ENCODE assay signal across 8 cellular contexts in the genomic region with DNA sequence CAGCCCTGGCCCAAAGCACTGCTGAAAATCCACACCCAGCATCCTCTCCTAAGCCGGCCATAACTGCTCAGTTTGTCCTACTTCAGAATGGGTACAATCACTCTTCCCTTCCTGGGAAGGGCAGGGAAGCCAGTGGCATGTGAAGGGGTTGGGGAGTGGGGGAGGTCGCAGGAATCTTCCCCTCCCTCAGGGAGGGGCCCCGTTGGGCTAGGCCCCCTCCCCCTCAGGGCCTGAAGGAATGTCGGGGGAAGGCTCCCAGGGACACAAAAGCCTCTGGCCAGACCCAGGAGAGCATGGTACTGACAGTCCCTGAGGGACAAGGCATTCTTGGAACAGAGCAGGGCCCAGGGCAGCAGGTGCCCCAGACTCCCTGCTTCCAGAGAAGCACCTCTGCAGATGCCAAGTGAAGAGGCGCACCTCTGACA. TPM values are rescaled to one million over a fixed set of nuclear protein-coding genes. Genes with fewer than 3 reads are reported as not detected.
DNase-seq lines count a peak whose midpoint lies in the region; ATAC-seq and TF ChIP-seq lines count a peak whose summit lies in the region.

No MANE protein-coding gene starts in this region.

- 22 to 38% methylated on average over 5 of the region's 5 CpGs for WGBS in lung, 2 donors

- ATAC-seq in Right ventricle myocardium inferior (no peak), lung (ENCODE audit: insufficient read depth, low FRiP score) (no peak), HG03439 (IDR thresholded peaks at IDR 0.05; ENCODE audit: unreplicated experiment) (no peak), GM18861 (IDR thresholded peaks at IDR 0.05; ENCODE audit: unreplicated experiment) (no peak)

- intact Hi-C loops in Right ventricle myocardium inferior (cut with DNase I) (loop anchor here (5.0 kb wide), 1 partner anchor 64 kb away; a partner anchor contains a TSS), MCF 10A (cut with micrococcal nuclease) (no loop called here), vagina (cut with DNase I) (loop anchor here (10.0 kb wide), 1 partner anchor 88 kb away; a partner anchor contains a TSS)

- no peak for TF ChIP-seq CTCF in right atrium auricular region (IDR thresholded peaks at IDR 0.05)
- TF ChIP-seq CTCF in MCF 10A (IDR thresholded peaks at IDR 0.05; ENCODE audit: unreplicated experiment) = no peak
- no peak for TF ChIP-seq CTCF in lung (IDR thresholded peaks at IDR 0.05; ENCODE audit: control extremely low read depth, extremely low read depth)
- TF ChIP-seq CTCF in vagina (IDR thresholded peaks at IDR 0.05) = no peak

- peak overlapping the region; percentile 84 for H3K27ac Mint-ChIP-seq in MCF 10A (ENCODE audit: low read depth, unreplicated experiment)

- peaks cover 40% of the 10 kb centered on the region for H3K4me1 Mint-ChIP-seq in MCF 10A (ENCODE audit: insufficient read depth, unreplicated experiment)

- peaks cover 0 to 30% of the 10 kb centered on the region in 2 donors for H3K4me1 ChIP-seq in right atrium auricular region
- H3K4me1 ChIP-seq in lung (ENCODE audit: control insufficient read depth in 2 of 2, insufficient read depth in 2 of 2, low read length in 2 of 2) = peaks cover 4 to 10% of the 10 kb centered on the region in 2 donors
- H3K4me1 ChIP-seq in vagina = peaks cover 33% of the 10 kb centered on the region

- DNase-seq in right atrium auricular region (ENCODE audit: low spot score) (no peak), Right ventricle myocardium inferior (ENCODE audit: missing footprints) (no peak), MCF 10A (ENCODE audit: unreplicated experiment) (peak; percentile 30), lung (ENCODE audit: low spot score) (peak; percentile 38), vagina (ENCODE audit: extremely low spot score in 2 of 2) (no peak), NCI-H1048 (lab: John Stamatoyannopoulos, UW) (no peak)

- H3K27me3 ChIP-seq in right atrium auricular region = no peaks in the 10 kb centered on the region
- H3K27me3 ChIP-seq in lung (ENCODE audit: control insufficient read depth, insufficient read depth) = no peaks in the 10 kb centered on the region
- no peaks in the 10 kb centered on the region for H3K27me3 ChIP-seq in vagina

- BruUV-seq in MCF 10A (replicated peaks; lab: Mats Ljungman, UMichigan) = no TSS peak

- no peaks in the 10 kb centered on the region for H3K27me3 Mint-ChIP-seq in MCF 10A (ENCODE audit: insufficient read depth, unreplicated experiment)

- POLR2A ChIA-PET in MCF 10A (lab: Yijun Ruan, JAX) = interaction anchor here (0.7 to 4.9 kb wide), 5 partner anchors 8 to 132 kb away, joined by 3 to 69 read pairs (median 12); a partner anchor contains a TSS

- H3K9me3 ChIP-seq in right atrium auricular region = no peaks in the 10 kb centered on the region
- H3K9me3 ChIP-seq in lung (ENCODE audit: control insufficient read depth in 2 of 2, insufficient read depth in 1 of 2, low read length in 1 of 2) = no peaks in the 10 kb centered on the region
- no peaks in the 10 kb centered on the region for H3K9me3 ChIP-seq in vagina

- CTCF ChIA-PET in MCF 10A (lab: Yijun Ruan, JAX) = interaction anchor here (0.6 to 1.3 kb wide), 4 partner anchors 8 to 603 kb away, joined by 3 to 5 read pairs (median 3); a partner anchor contains a TSS

- H3K36me3 Mint-ChIP-seq in MCF 10A (ENCODE audit: insufficient read depth, unreplicated experiment) = peaks cover 30% of the 10 kb centered on the region

- no peaks in the 10 kb centered on the region for H3K9me3 Mint-ChIP-seq in MCF 10A (ENCODE audit: unreplicated experiment)

- TF ChIP-seq POLR2A in vagina (IDR thresholded peaks at IDR 0.05) = no peak

- peak overlapping the region; percentile 88 to 89 for H3K4me3 ChIP-seq in right atrium auricular region
- peak overlapping the region; percentile 88 for H3K4me3 ChIP-seq in lung
- H3K4me3 ChIP-seq in vagina = peak overlapping the region; percentile 85 to 97

- H3K27ac ChIP-seq in right atrium auricular region = peak overlapping the region; percentile 92 to 93
- H3K27ac ChIP-seq in lung (ENCODE audit: low read depth in 1 of 2, low read length in 1 of 2) = peak overlapping the region in 1 of 2 donors; percentile 98
- peak overlapping the region; percentile 92 for H3K27ac ChIP-seq in vagina

- H3K36me3 ChIP-seq in right atrium auricular region (peaks cover 37% of the 10 kb centered on the region), lung (ENCODE audit: control insufficient read depth in 2 of 2, insufficient read depth in 2 of 2, low read length in 2 of 2) (peaks cover 11 to 31% of the 10 kb centered on the region in 2 donors), vagina (peaks cover 0 to 38% of the 10 kb centered on the region in 2 donors)

- H3K4me3 Mint-ChIP-seq in MCF 10A (ENCODE audit: unreplicated experiment) = peak overlapping the region; percentile 87

RNA-seq across cellular contexts. Expression of a gene that starts 1.2 kb away (rescaled TPM):
- total RNA-seq in right atrium auricular region (10 to 100 TPM; 24.3 to 41.4 TPM), Right ventricle myocardium inferior (34.4 TPM), MCF 10A (2022) (86.0 and 99.9 TPM in 2 replicates), lung (100 to 1,000 TPM in 1 of 2 donors, 10 to 100 TPM in 1; 41.2 to 126 TPM), vagina (62.1 TPM)
- 100 to 1,000 TPM in 1 of 2 donors, 10 to 100 TPM in 1; 79.1 to 174 TPM for polyA plus RNA-seq in lung

RNA-seq across cellular contexts. Expression of a gene that starts 7.8 kb away (rescaled TPM):
- total RNA-seq in right atrium auricular region (1 to 10 TPM in 1 of 2 donors, under 1 TPM in 1; 0.63 to 2.5 TPM), Right ventricle myocardium inferior (1.6 TPM), MCF 10A (2022) (123 and 204 TPM in 2 replicates), lung (1 to 10 TPM; 4.8 to 6.1 TPM), vagina (11.0 TPM)
- 1 to 10 TPM; 3.6 to 5.6 TPM for polyA plus RNA-seq in lung

RNA-seq across cellular contexts. Expression of a gene that starts 23.0 kb away (rescaled TPM):
- total RNA-seq in right atrium auricular region (10 to 100 TPM; 18.8 to 21.3 TPM), Right ventricle myocardium inferior (18.0 TPM), MCF 10A (2022) (52.0 and 61.6 TPM in 2 replicates), lung (10 to 100 TPM; 35.5 to 44.4 TPM), vagina (33.6 TPM)
- 10 to 100 TPM; 35.9 to 45.1 TPM for polyA plus RNA-seq in lung

RNA-seq across cellular contexts. Expression of a gene that starts 23.1 kb away (rescaled TPM):
- total RNA-seq in right atrium auricular region (10 to 100 TPM; 17.5 to 22.8 TPM), Right ventricle myocardium inferior (22.5 TPM), MCF 10A (2022) (65.3 and 67.4 TPM in 2 replicates), lung (10 to 100 TPM; 48.5 to 71.5 TPM), vagina (42.5 TPM)
- 10 to 100 TPM; 15.2 to 31.8 TPM for polyA plus RNA-seq in lung

RNA-seq across cellular contexts. Expression of a gene that starts 29.0 kb away (rescaled TPM):
- total RNA-seq in right atrium auricular region (under 1 TPM in 1 of 2 donors, not detected in 1; 0.39 TPM), Right ventricle myocardium inferior (0.73 TPM), MCF 10A (2022) (not detected in 2 replicates), lung (under 1 TPM; 0.63 to 0.67 TPM), vagina (not detected)
- under 1 TPM; 0.12 to 0.23 TPM for polyA plus RNA-seq in lung

Comparison
In these comparisons a context has a peak if more than half of its experiments do, and no peak if none do; other contexts are left out.
1. DNase-seq: peak in MCF 10A (single experiment) and lung (single experiment); none in right atrium auricular region (single experiment), Right ventricle myocardium inferior (single experiment), vagina (0 of 2) and NCI-H1048 (single experiment).
2. RNA of a gene that starts 7.8 kb away (total RNA-seq): 123 to 204 TPM in MCF 10A; 11.0 TPM in vagina (single experiment), 4.8 to 6.1 TPM in lung, 0.63 to 2.5 TPM in right atrium auricular region and 1.6 TPM in Right ventricle myocardium inferior (single experiment); every median in the first group is over 10 times any median in the second.
3. Peak in every context shown above with its lines, with median percentiles within 50 percentile points of each other: H3K4me3 ChIP-seq.